ENCODE assay signal across 15 cellular contexts in genomic region chr12:69502342-69503081, GRCh38. TPM values are rescaled to one million over a fixed set of nuclear protein-coding genes. Genes with fewer than 3 reads are reported as not detected.
A peak's percentile ranks its signal among the peaks of the same experiment; 100 is the strongest.
DNase-seq lines count a peak whose midpoint lies in the region; ATAC-seq and TF ChIP-seq lines count a peak whose summit lies in the region.
"Had no signal": no experiment of that assay in that cellular context is flagged by ENCODE, and none has a peak within 500 bp of the region (broad histone marks: within the 10 kb centered on the region; RNA-seq: fewer than 3 reads in every experiment).

No MANE protein-coding gene starts in this region.

- no peak for TF ChIP-seq RAD21 in HCT116 (IDR thresholded peaks at IDR 0.05; ENCODE audit: low read depth)

- peak overlapping the region; percentile 61 for H3K4me2 ChIP-seq in HCT116 (ENCODE audit: low read length)
- peak overlapping the region; percentile 58 for H3K4me2 ChIP-seq in skeletal muscle satellite cell (ENCODE audit: low read length)

- 0 out of 2 replicates have a peak, but pooled peaks cover 4% of the 10 kb centered on the region for H3K9me2 ChIP-seq in HCT116 (ENCODE audit: insufficient read depth)

- H3K4me3 ChIP-seq in HCT116 (replicated peaks in 1 of 2; ENCODE audit: low read depth in 1 of 2, low read length in 2 of 2) (no peak overlapping the region; a peak in 1 of 4 replicates), SJSA1 (no peak overlapping the region), fibroblast of pulmonary artery (replicated peaks; ENCODE audit: low read depth, low read length) (no peak overlapping the region), skeletal muscle satellite cell (ENCODE audit: low read length) (no peak overlapping the region)
- H3K4me3 ChIP-seq: mucosa of descending colon had no signal

- H3K4me1 ChIP-seq in HCT116 (ENCODE audit: control insufficient read depth in 1 of 2, insufficient read depth in 2 of 2, low read length in 2 of 2), result peaks cover 31 to 41% of the 10 kb centered on the region in 2 experiments
- H3K4me1 ChIP-seq in SJSA1 (replicated peaks), result peaks cover 71% of the 10 kb centered on the region
- peaks cover 43% of the 10 kb centered on the region for H3K4me1 ChIP-seq in skeletal muscle satellite cell (ENCODE audit: control insufficient read depth, insufficient read depth, low read length)

- no peak for TF ChIP-seq POLR2A in HCT116 (IDR thresholded peaks at IDR 0.05; ENCODE audit: borderline replicate concordance, extremely low read depth, insufficient read depth, insufficient read length)

- POLR2A ChIA-PET in HCT116 (lab: Charles Lee), result interaction anchor here (0.9 kb wide), 1 partner anchor 10 kb away, joined by 3 read pairs; no protein-coding TSS in a partner anchor

- peaks cover 23% of the 10 kb centered on the region; the same call in 1 of the 2 replicates for H4K20me1 ChIP-seq in HCT116 (ENCODE audit: insufficient read depth)

- H3K27me3 ChIP-seq in HCT116 (ENCODE audit: insufficient read depth, low read length), result no peaks in the 10 kb centered on the region
- no peaks in the 10 kb centered on the region for H3K27me3 ChIP-seq in SJSA1 (replicated peaks)
- H3K27me3 ChIP-seq in skeletal muscle satellite cell (ENCODE audit: control insufficient read depth, insufficient read depth, low read length), result no peaks in the 10 kb centered on the region

- peaks cover 93% of the 10 kb centered on the region for H3K79me2 ChIP-seq in HCT116 (ENCODE audit: insufficient read depth, low read length)

- no peaks in the 10 kb centered on the region for H3K27me3 Mint-ChIP-seq in mesothelial cell of epicardium (ENCODE audit: low read depth)

- H3K4me1 Mint-ChIP-seq in mesothelial cell of epicardium, result peaks cover 19% of the 10 kb centered on the region

- no peaks in the 10 kb centered on the region for H3K9me3 Mint-ChIP-seq in mesothelial cell of epicardium
- H3K9me3 Mint-ChIP-seq: immature natural killer cell had no signal

- CTCF ChIA-PET in HCT116 (lab: Charles Lee), result no interaction called here

- H3K9me3 ChIP-seq in HCT116 (ENCODE audit: control insufficient read depth in 1 of 2, insufficient read depth in 1 of 2, low read depth in 1 of 2, low read length in 2 of 2), result no peaks in the 10 kb centered on the region
- no peaks in the 10 kb centered on the region for H3K9me3 ChIP-seq in SJSA1 (replicated peaks)
- no peaks in the 10 kb centered on the region for H3K9me3 ChIP-seq in skeletal muscle satellite cell (replicated peaks; ENCODE audit: low read length)
- H3K9me3 ChIP-seq: mucosa of descending colon had no signal

- no peak overlapping the region for H3K27ac Mint-ChIP-seq in mesothelial cell of epicardium

- H3K4me3 Mint-ChIP-seq in mesothelial cell of epicardium, result no peak overlapping the region
- H3K4me3 Mint-ChIP-seq: immature natural killer cell had no signal

- H3K36me3 Mint-ChIP-seq in mesothelial cell of epicardium, result no peaks in the 10 kb centered on the region
- H3K36me3 Mint-ChIP-seq: immature natural killer cell had no signal

- H3K36me3 ChIP-seq in HCT116 (ENCODE audit: control insufficient read depth in 1 of 2, insufficient read depth in 2 of 2, low read length in 2 of 2) (no peaks in the 10 kb centered on the region), SJSA1 (peaks cover 21% of the 10 kb centered on the region), skeletal muscle satellite cell (ENCODE audit: insufficient read depth, low read length) (no peaks in the 10 kb centered on the region)

- TF ChIP-seq CTCF in HCT116 (IDR thresholded peaks at IDR 0.05 in 2 of 3, conservative IDR thresholded peaks at IDR 0.05 in 1 of 3; ENCODE audit: borderline replicate concordance in 1 of 3, insufficient read depth in 1 of 3, low read depth in 2 of 3, low read length in 2 of 3), result no peak
- TF ChIP-seq CTCF in fibroblast of pulmonary artery (IDR thresholded peaks at IDR 0.05; ENCODE audit: low read length, missing control alignments), result no peak
- no peak for TF ChIP-seq CTCF in mesothelial cell of epicardium (IDR thresholded peaks at IDR 0.05; ENCODE audit: unreplicated experiment)

- peak; percentile 52 for DNase-seq in HCT116 (ENCODE audit: low read depth, low spot score)
- DNase-seq in SJSA1 (ENCODE audit: low read depth in 1 of 2, low spot score in 2 of 2), result peak; percentile 33 to 54
- DNase-seq in fibroblast of pulmonary artery (ENCODE audit: low read depth), result peak; percentile 45
- no peak for DNase-seq in mesothelial cell of epicardium (ENCODE audit: low spot score in 2 of 2, unreplicated experiment in 2 of 2)
- no peak for DNase-seq in iPS-NIHi7 (ENCODE audit: extremely low spot score)
- DNase-seq in activated T-cell treated with anti-CD3 and anti-CD28 coated beads, Interleukin-2, amount 50 U/mL, for 1 hour, result no peak
- DNase-seq: activated naive CD4-positive, alpha-beta T cell treated with Interleukin-2 at 50 U/mL for 16 hours; effector CD8-positive, alpha-beta T cell; immature natural killer cell; mucosa of descending colon; MV-4-11 had no signal

- no TSS peak for BruUV-seq in HCT116 (replicated peaks; lab: Mats Ljungman, UMichigan)

- H3K27ac ChIP-seq in HCT116 (ENCODE audit: low read depth, low read length), result peak overlapping the region; percentile 16; the same call in 1 of the 2 replicates
- peak overlapping the region; percentile 18; the same call in 1 of the 2 replicates for H3K27ac ChIP-seq in SJSA1
- H3K27ac ChIP-seq: C4-2B, VCaP had no signal

- H3K9ac ChIP-seq in HCT116 (ENCODE audit: low read length), result no peak overlapping the region
- no peak overlapping the region for H3K9ac ChIP-seq in skeletal muscle satellite cell (ENCODE audit: low read depth, low read length)

- ATAC-seq in HCT116, result peak; percentile 94
- ATAC-seq in GM21737 (IDR thresholded peaks at IDR 0.05; ENCODE audit: unreplicated experiment), result no peak
- ATAC-seq: mucosa of descending colon had no signal

- no peak overlapping the region for H2AFZ ChIP-seq in HCT116 (ENCODE audit: low read depth, low read length, poor library complexity, severe bottlenecking)

- intact Hi-C loops in HCT116 (cut with micrococcal nuclease), result no loop called here

- RAD21 ChIA-PET in HCT116 (lab: Charles Lee; ENCODE audit: low non-redundant PET in 1 of 2, low total read pairs in 2 of 2, uncharacterized antibody in 2 of 2, unreplicated experiment in 2 of 2), result no interaction called here

TF ChIP-seq in HCT116, 20 proteins besides CTCF, POLR2A, EP300 and RAD21 (continues in another document):
- TF ChIP-seq FOSL1 (IDR thresholded peaks at IDR 0.05; ENCODE audit: low read depth), result peak; percentile 77
- TF ChIP-seq ZBTB33 (IDR thresholded peaks at IDR 0.05; ENCODE audit: extremely low read depth, insufficient replicate concordance, low read length), result no peak
- TF ChIP-seq EZH2 (IDR thresholded peaks at IDR 0.05), result no peak
- peak; percentile 31; the same call in 1 of the 2 replicates for TF ChIP-seq SP1 (IDR thresholded peaks at IDR 0.05; ENCODE audit: low read depth)
- no peak for TF ChIP-seq ELF1 (IDR thresholded peaks at IDR 0.05; ENCODE audit: borderline replicate concordance, low read depth)
- TF ChIP-seq ZNF274 (IDR thresholded peaks at IDR 0.05; ENCODE audit: low read depth, low read length), result no peak
- no peak for TF ChIP-seq EZH2phosphoT487 (IDR thresholded peaks at IDR 0.05; ENCODE audit: borderline replicate concordance)
- TF ChIP-seq YY1 (IDR thresholded peaks at IDR 0.05; ENCODE audit: extremely low read depth, insufficient replicate concordance, low read depth, low read length), result peak; percentile 20
- TF ChIP-seq CBX3 (IDR thresholded peaks at IDR 0.05; ENCODE audit: low read depth), result peak; percentile 50; the same call in 1 of the 2 replicates
- TF ChIP-seq JUND (IDR thresholded peaks at IDR 0.05), result peak; percentile 65
- TF ChIP-seq CEBPB (IDR thresholded peaks at IDR 0.05; ENCODE audit: low read depth), result no peak

RNA-seq across cellular contexts. Expression of gene FRS2, which starts 32.3 kb away (rescaled TPM):
- total RNA-seq in HCT116 (2021; ENCODE audit: unreplicated experiment) (14.7 TPM), mesothelial cell of epicardium (46.1 to 49.2 TPM (median 47.8 TPM) in 3 replicates)
- polyA plus RNA-seq in HCT116 (2012), result 4.4 and 4.7 TPM in 2 replicates
- total RNA-seq in SJSA1 (2014; rRNA removed; shearing (Covaris generic)), result 41.3 and 87.5 TPM in 2 replicates
- total RNA-seq in skeletal muscle satellite cell (2012; rRNA removed), result 20.1 and 22.3 TPM in 2 replicates

Comparison
In these comparisons a context has a peak if more than half of its experiments do, and no peak if none do; other contexts are left out.
1. DNase-seq: peak in HCT116 (single experiment), SJSA1 (2 of 2) and fibroblast of pulmonary artery (single experiment); none in mesothelial cell of epicardium (0 of 2), iPS-NIHi7 (single experiment) and activated T-cell treated with anti-CD3 and anti-CD28 coated beads, Interleukin-2, amount 50 U/mL, for 1 hour (single experiment).